Comparison of ENCODE assay signal across 19 cellular contexts in genomic region chr17:82655523-82655922, GRCh38. TPM values are rescaled to one million over a fixed set of nuclear protein-coding genes. Genes with fewer than 3 reads are reported as not detected.
DNase-seq lines count a peak whose midpoint lies in the region; ATAC-seq, FAIRE-seq and TF ChIP-seq lines count a peak whose summit lies in the region.
"Had no signal": no experiment of that assay in that cellular context is flagged by ENCODE, and none has a peak within 500 bp of the region (broad histone marks: within the 10 kb centered on the region; RNA-seq: fewer than 3 reads in every experiment).

No MANE protein-coding gene starts in this region.

- no peak for TF ChIP-seq EP300 in HepG2 (IDR thresholded peaks at IDR 0.05; ENCODE audit: low read depth in 2 of 2, low read length in 2 of 2)
- TF ChIP-seq EP300 in HepG2 (CRISPR knock-in tag; IDR thresholded peaks at IDR 0.05; ENCODE audit: borderline replicate concordance) = no peak

- TF ChIP-seq POLR2A in Peyer's patch (IDR thresholded peaks at IDR 0.05) (no peak), HepG2 (IDR thresholded peaks at IDR 0.05; ENCODE audit: insufficient read depth in 1 of 2, low read depth in 2 of 2, low read length in 2 of 2) (no peak)

- H2AFZ ChIP-seq in HepG2 (ENCODE audit: low read length) = no peak overlapping the region

- H4K20me1 ChIP-seq in HepG2 (ENCODE audit: insufficient read depth, low read length) = no peaks in the 10 kb centered on the region

- H3K4me1 ChIP-seq in Peyer's patch = peaks cover 0 to 19% (median 0%) of the 10 kb centered on the region in 4 donors
- H3K4me1 ChIP-seq in HepG2 (ENCODE audit: insufficient read depth, low read length) = peaks cover 31% of the 10 kb centered on the region
- no peaks in the 10 kb centered on the region for H3K4me1 ChIP-seq in small intestine (ENCODE audit: control insufficient read depth in 2 of 2, insufficient read depth in 1 of 2, low read depth in 1 of 2, low read length in 1 of 2)
- H3K4me1 ChIP-seq: SJSA1 had no signal

- peaks cover 0 to 8% (median 0%) of the 10 kb centered on the region in 3 donors for H3K36me3 ChIP-seq in Peyer's patch
- no peaks in the 10 kb centered on the region for H3K36me3 ChIP-seq in HepG2 (replicated peaks in 1 of 2; ENCODE audit: control insufficient read depth in 1 of 2, insufficient read depth in 2 of 2, low read length in 2 of 2)
- H3K36me3 ChIP-seq in small intestine (ENCODE audit: control insufficient read depth in 2 of 2, insufficient read depth in 2 of 2, low read length in 2 of 2) = no peaks in the 10 kb centered on the region
- H3K36me3 ChIP-seq: brain microvascular endothelial cell, SJSA1 had no signal

- TF ChIP-seq CTCF in C4-2B (conservative IDR thresholded peaks at IDR 0.05) = no peak
- TF ChIP-seq CTCF in Peyer's patch (IDR thresholded peaks at IDR 0.05) = no peak
- TF ChIP-seq CTCF in HepG2 (CRISPR knock-in tag; IDR thresholded peaks at IDR 0.05) = no peak

- intact Hi-C loops in HepG2 (cut with micrococcal nuclease; ENCODE audit: unreplicated experiment) = no loop called here

- CTCF ChIA-PET in HepG2 (lab: Yijun Ruan, JAX; ENCODE audit: low intra/inter-chr PET ratio, low total read pairs) = no interaction called here

- no TSS peak for BruUV-seq in HepG2 (replicated peaks; lab: Mats Ljungman, UMichigan)

- H3K27me3 ChIP-seq in Peyer's patch (no peaks in the 10 kb centered on the region), HepG2 (ENCODE audit: control insufficient read depth in 1 of 2, insufficient read depth in 2 of 2, low read length in 2 of 2) (no peaks in the 10 kb centered on the region), small intestine (ENCODE audit: control insufficient read depth in 2 of 2, insufficient read depth in 2 of 2, low read length in 2 of 2) (no peaks in the 10 kb centered on the region)
- H3K27me3 ChIP-seq: brain microvascular endothelial cell, SJSA1 had no signal

- no peaks in the 10 kb centered on the region for H3K9me3 ChIP-seq in Peyer's patch
- H3K9me3 ChIP-seq in HepG2 (ENCODE audit: low read length) = no peaks in the 10 kb centered on the region
- H3K9me3 ChIP-seq in small intestine (ENCODE audit: control insufficient read depth, low read depth) = no peaks in the 10 kb centered on the region
- H3K9me3 ChIP-seq: SJSA1 had no signal

- WGBS in HepG2 (ENCODE audit: low lambda C conversion rate) = 30% methylated on average over 13 of the region's 13 CpGs
- WGBS in small intestine, 3 donors = 33 to 66% (median 52%) methylated on average over 13 of the region's 13 CpGs

- H3K9ac ChIP-seq in HepG2 (ENCODE audit: insufficient read depth, low read depth, low read length) = peak overlapping the region; percentile 44

- FAIRE-seq in HepG2 (lab: Jason Lieb, UNC) (peak; percentile 43), small intestine (lab: Jason Lieb, UNC) (no peak)

- TF ChIP-seq RAD21 in HepG2 (CRISPR knock-in tag; IDR thresholded peaks at IDR 0.05) = no peak

- H3K27ac ChIP-seq in C4-2B (peak overlapping the region; percentile 72), Peyer's patch (peak overlapping the region in 3 of 4 donors; percentile 31 to 68 (median 52)), HepG2 (ENCODE audit: extremely low read length, insufficient read depth, low read length) (no peak overlapping the region), small intestine (ENCODE audit: low read depth in 1 of 2, low read length in 1 of 2) (peak overlapping the region; percentile 38 to 88)
- H3K27ac ChIP-seq: brain microvascular endothelial cell, SJSA1 had no signal

- in situ Hi-C loops in HepG2 (cut with HindIII; ENCODE audit: extremely low pct_ligation_motif_present, low pct_unique_long_range_greater_than_20kb) = no loop called here

- POLR2A ChIA-PET in HepG2 (lab: Yijun Ruan, JAX) = no interaction called here

- peak; percentile 16; the same call in 2 of the 3 replicates for ATAC-seq in HepG2
- ATAC-seq in HG02763 (IDR thresholded peaks at IDR 0.05; ENCODE audit: unreplicated experiment) = no peak
- ATAC-seq: T-helper 17 cell, WTC11 had no signal

- H3K79me2 ChIP-seq in HepG2 (ENCODE audit: insufficient read depth, low read length) = no peaks in the 10 kb centered on the region

- peak in 2 of 3 donors; percentile 67 to 85 for DNase-seq in Peyer's patch
- no peak for DNase-seq in HepG2 (ENCODE audit: low spot score)
- DNase-seq in small intestine = peak; percentile 76
- DNase-seq in nucleus accumbens (lab: John Stamatoyannopoulos, UW) = no peak
- DNase-seq in SIG-M5 treated with dmso at 0.1 percent for 504 hours (lab: John Stamatoyannopoulos, UW; ENCODE audit: unreplicated experiment) = no peak
- no peak for DNase-seq in HK-2 (ENCODE audit: unreplicated experiment)
- DNase-seq: ACHN; activated CD4-positive, alpha-beta memory T cell treated with anti-CD3 and anti-CD28 coated beads for 36 hours; activated gamma-delta T cell; CD4-positive, CD25-positive, alpha-beta regulatory T cell; islet precursor cell; MM.1S; NCI-H69; T-helper 17 cell had no signal

- H3K4me3 ChIP-seq in Peyer's patch (peak overlapping the region in 1 of 4 donors; percentile 22), HepG2 (replicated peaks in 1 of 3; ENCODE audit: insufficient read depth in 1 of 3, low read depth in 2 of 3, low read length in 3 of 3) (peak overlapping the region; percentile 14 to 36 (median 29); a peak in 3 of 6 replicates), small intestine (ENCODE audit: low read depth in 1 of 2, low read length in 2 of 2) (no peak overlapping the region)
- H3K4me3 ChIP-seq: SJSA1 had no signal

- peak overlapping the region; percentile 69 for H3K4me2 ChIP-seq in HepG2 (ENCODE audit: low read depth, low read length)

TF ChIP-seq in HepG2, 621 proteins besides CTCF, POLR2A, EP300 and RAD21 (continues in another document):
- TF ChIP-seq ZFX (CRISPR knock-in tag; IDR thresholded peaks at IDR 0.05; ENCODE audit: low read depth) (peak; percentile 57), KDM5A (IDR thresholded peaks at IDR 0.05; ENCODE audit: borderline replicate concordance, low read length) (no peak), ZNF768 (CRISPR knock-in tag; IDR thresholded peaks at IDR 0.05) (peak; percentile 11; the same call in 1 of the 2 replicates), RXRA (CRISPR knock-in tag; IDR thresholded peaks at IDR 0.05) (peak; percentile 34; the same call in 1 of the 2 replicates), SIN3A (IDR thresholded peaks at IDR 0.05; ENCODE audit: borderline replicate concordance, low read depth, low read length) (no peak), ZC3H13 (CRISPR knock-in tag; IDR thresholded peaks at IDR 0.05) (0 out of 2 replicates have a peak, but pooled peaks have one; percentile 29), ZNF879 (CRISPR knock-in tag; IDR thresholded peaks at IDR 0.05) (no peak)

RNA-seq across cellular contexts. Expression of gene WDR45B, which starts 7.3 kb away (rescaled TPM):
- total RNA-seq in Peyer's patch (10 to 100 TPM; 68.8 to 90.0 (median 77.2) TPM), HepG2 (2016; rRNA removed; fragmentation: Illumina TruSeq; extraction: Trizol) (86.2 and 88.8 TPM in 2 replicates)
- total RNA-seq in HepG2 (2016; cell fraction: cytosol; rRNA removed; fragmentation: Illumina TruSeq; extraction: Trizol; ENCODE audit: low read depth) = 59.9 and 62.3 TPM in 2 replicates
- 80.2 and 87.6 TPM in 2 replicates for total RNA-seq in HepG2 (2016; cell fraction: insoluble cytoplasmic fraction; rRNA removed; fragmentation: Illumina TruSeq; extraction: Trizol)
- 148 and 149 TPM in 2 replicates for total RNA-seq in HepG2 (2016; cell fraction: membrane; rRNA removed; fragmentation: Illumina TruSeq; extraction: Trizol)
- total RNA-seq in HepG2 (2016; cell fraction: nucleus; rRNA removed; fragmentation: Illumina TruSeq; extraction: Trizol) = 45.2 and 55.4 TPM in 2 replicates
- polyA plus RNA-seq in HepG2 (2011; rRNA removed) (153 and 155 TPM in 2 replicates), small intestine (10 to 100 TPM; 64.4 to 69.7 (median 68.2) TPM)
- 121 and 131 TPM in 2 replicates for polyA plus RNA-seq in HepG2 (2011; cell fraction: cytosol; rRNA removed)
- polyA plus RNA-seq in HepG2 (2011; cell fraction: nucleus; rRNA removed) = 186 and 214 TPM in 2 replicates
- polyA plus RNA-seq in HepG2 (2012) = 124 and 164 TPM in 2 replicates
- polyA plus RNA-seq in HepG2 (2016; cell fraction: cytosol; fragmentation: Illumina TruSeq; extraction: Trizol; ENCODE audit: low read depth) = 65.9 and 70.7 TPM in 2 replicates
- 89.4 and 101 TPM in 2 replicates for polyA plus RNA-seq in HepG2 (2016; cell fraction: insoluble cytoplasmic fraction; fragmentation: Illumina TruSeq; extraction: Trizol; ENCODE audit: low read depth)
- polyA plus RNA-seq in HepG2 (2016; cell fraction: membrane; fragmentation: Illumina TruSeq; extraction: Trizol; ENCODE audit: low read depth) = 129 and 138 TPM in 2 replicates
- polyA plus RNA-seq in HepG2 (2016; cell fraction: nucleus; fragmentation: Illumina TruSeq; extraction: Trizol; ENCODE audit: insufficient read depth, low read depth) = 81.4 and 81.5 TPM in 2 replicates
- polyA minus RNA-seq in HepG2 (2011; rRNA and poly(A)+ RNA removed; ENCODE audit: low replicate concordance) = 68.7 and 113 TPM in 2 replicates
- polyA minus RNA-seq in HepG2 (2011; cell fraction: cytosol; rRNA and poly(A)+ RNA removed) = 60.7 and 64.4 TPM in 2 replicates
- polyA minus RNA-seq in HepG2 (2011; cell fraction: nucleus; rRNA and poly(A)+ RNA removed) = 61.5 and 68.1 TPM in 2 replicates

RNA-seq across cellular contexts. Expression of gene RAB40B, which starts 43.0 kb away (rescaled TPM):
- total RNA-seq in Peyer's patch (10 to 100 TPM; 13.3 to 63.5 (median 29.1) TPM), HepG2 (2016; rRNA removed; fragmentation: Illumina TruSeq; extraction: Trizol) (4.4 and 6.2 TPM in 2 replicates)
- 8.6 and 11.9 TPM in 2 replicates for total RNA-seq in HepG2 (2016; cell fraction: cytosol; rRNA removed; fragmentation: Illumina TruSeq; extraction: Trizol; ENCODE audit: low read depth)
- total RNA-seq in HepG2 (2016; cell fraction: insoluble cytoplasmic fraction; rRNA removed; fragmentation: Illumina TruSeq; extraction: Trizol) = 6.2 and 7.4 TPM in 2 replicates
- 18.5 and 22.6 TPM in 2 replicates for total RNA-seq in HepG2 (2016; cell fraction: membrane; rRNA removed; fragmentation: Illumina TruSeq; extraction: Trizol)
- 3.7 TPM in 2 replicates for total RNA-seq in HepG2 (2016; cell fraction: nucleus; rRNA removed; fragmentation: Illumina TruSeq; extraction: Trizol)
- polyA plus RNA-seq in HepG2 (2011; rRNA removed) (6.5 and 7.2 TPM in 2 replicates), small intestine (10 to 100 TPM in 1 of 3 donors, 1 to 10 TPM in 2; 8.1 to 18.6 (median 9.3) TPM)
- 5.7 and 9.9 TPM in 2 replicates for polyA plus RNA-seq in HepG2 (2011; cell fraction: cytosol; rRNA removed)
- 10.8 and 12.6 TPM in 2 replicates for polyA plus RNA-seq in HepG2 (2011; cell fraction: nucleus; rRNA removed)
- polyA plus RNA-seq in HepG2 (2012) = 6.2 and 7.3 TPM in 2 replicates
- 25.0 and 26.7 TPM in 2 replicates for polyA plus RNA-seq in HepG2 (2016; cell fraction: cytosol; fragmentation: Illumina TruSeq; extraction: Trizol; ENCODE audit: low read depth)
- polyA plus RNA-seq in HepG2 (2016; cell fraction: insoluble cytoplasmic fraction; fragmentation: Illumina TruSeq; extraction: Trizol; ENCODE audit: low read depth) = 7.0 and 7.6 TPM in 2 replicates
- 27.5 and 28.9 TPM in 2 replicates for polyA plus RNA-seq in HepG2 (2016; cell fraction: membrane; fragmentation: Illumina TruSeq; extraction: Trizol; ENCODE audit: low read depth)
- polyA plus RNA-seq in HepG2 (2016; cell fraction: nucleus; fragmentation: Illumina TruSeq; extraction: Trizol; ENCODE audit: insufficient read depth, low read depth) = 8.7 and 12.0 TPM in 2 replicates
- 3.1 and 8.9 TPM in 2 replicates for polyA minus RNA-seq in HepG2 (2011; rRNA and poly(A)+ RNA removed; ENCODE audit: low replicate concordance)
- 1.4 and 3.2 TPM in 2 replicates for polyA minus RNA-seq in HepG2 (2011; cell fraction: cytosol; rRNA and poly(A)+ RNA removed)
- polyA minus RNA-seq in HepG2 (2011; cell fraction: nucleus; rRNA and poly(A)+ RNA removed) = 2.7 TPM in 2 replicates

Comparison
In these comparisons a context has a peak if more than half of its experiments do, and no peak if none do; other contexts are left out.
1. DNase-seq: peak in Peyer's patch (2 of 3) and small intestine (single experiment); none in HepG2 (single experiment), nucleus accumbens (0 of 56), SIG-M5 treated with dmso at 0.1 percent for 504 hours (single experiment) and HK-2 (single experiment).
2. H3K4me3 ChIP-seq: peak in HepG2 (3 of 3); none in small intestine (0 of 2).